In genomic region chr9:13033959-13034695, GRCh38 we compare ENCODE assay signal across 8 cellular contexts.
DNase-seq lines count a peak whose midpoint lies in the region; ATAC-seq and TF ChIP-seq lines count a peak whose summit lies in the region.

No MANE protein-coding gene starts in this region.

- no peaks in the 10 kb centered on the region for H3K9me3 Mint-ChIP-seq in neural crest cell
- H3K9me3 Mint-ChIP-seq in natural killer cell = peaks cover 9 to 13% of the 10 kb centered on the region in 2 donors

- ATAC-seq in natural killer cell (no peak), GM21737 (IDR thresholded peaks at IDR 0.05; ENCODE audit: unreplicated experiment) (no peak)

- H3K4me3 Mint-ChIP-seq in neural crest cell (peak overlapping the region; percentile 47), natural killer cell (no peak overlapping the region)

- peak; percentile 3 for DNase-seq in stimulated activated CD4-positive, alpha-beta T cell treated with anti-CD3 and anti-CD28 coated beads, Interleukin-15, amount 100 ng/mL, for 24 hours
- DNase-seq in stimulated activated CD4-positive, alpha-beta T cell treated with anti-CD3 and anti-CD28 coated beads, Interleukin-2, amount 100 ng/mL, for 48 hours = no peak
- DNase-seq in NAMALWA (ENCODE audit: low spot score) = peak; percentile 65
- peak; percentile 45 for DNase-seq in SK-N-MC (ENCODE audit: low read depth, low spot score)
- peak; percentile 81 for DNase-seq in fibroblast of peridontal ligament (ENCODE audit: extremely low read depth)
- peak; percentile 70 for DNase-seq in neural crest cell (ENCODE audit: low read depth, low spot score)
- DNase-seq in natural killer cell = no peak

- H3K4me3 ChIP-seq in SK-N-MC = peak overlapping the region; percentile 70

- H3K36me3 ChIP-seq in SK-N-MC (ENCODE audit: insufficient read depth, low read length) = no peaks in the 10 kb centered on the region

- H3K36me3 Mint-ChIP-seq in neural crest cell (ENCODE audit: low read depth) = no peaks in the 10 kb centered on the region
- no peaks in the 10 kb centered on the region for H3K36me3 Mint-ChIP-seq in natural killer cell

- H3K27me3 Mint-ChIP-seq in neural crest cell (ENCODE audit: low read depth) (no peaks in the 10 kb centered on the region), natural killer cell (ENCODE audit: low read depth in 2 of 2) (no peaks in the 10 kb centered on the region)

- no peak overlapping the region for H3K27ac Mint-ChIP-seq in neural crest cell (ENCODE audit: unreplicated experiment)
- H3K27ac Mint-ChIP-seq in natural killer cell = no peak overlapping the region

- H3K4me1 Mint-ChIP-seq in neural crest cell = peaks cover 10% of the 10 kb centered on the region
- H3K4me1 Mint-ChIP-seq in natural killer cell = no peaks in the 10 kb centered on the region

- peak; percentile 91 for TF ChIP-seq CTCF in neural crest cell (conservative IDR thresholded peaks at IDR 0.05)
- no peak for TF ChIP-seq CTCF in natural killer cell (IDR thresholded peaks at IDR 0.05)

- H3K9me3 ChIP-seq in SK-N-MC (ENCODE audit: low read depth, low read length) = no peaks in the 10 kb centered on the region

- H3K9ac ChIP-seq in SK-N-MC (ENCODE audit: insufficient read length) = peak overlapping the region; percentile 53

- no peak overlapping the region for H3K27ac ChIP-seq in SK-N-MC

- intact Hi-C loops in natural killer cell (cut with micrococcal nuclease) = no loop called here

Comparison
In these comparisons a context has a peak if more than half of its experiments do, and no peak if none do; other contexts are left out.
1. DNase-seq: peak in stimulated activated CD4-positive, alpha-beta T cell treated with anti-CD3 and anti-CD28 coated beads, Interleukin-15, amount 100 ng/mL, for 24 hours (single experiment), NAMALWA (single experiment), SK-N-MC (single experiment), fibroblast of peridontal ligament (single experiment) and neural crest cell (single experiment); none in stimulated activated CD4-positive, alpha-beta T cell treated with anti-CD3 and anti-CD28 coated beads, Interleukin-2, amount 100 ng/mL, for 48 hours (0 of 2) and natural killer cell (single experiment).